Comparison of ENCODE assay signal across 30 cellular contexts in genomic region chr3:49456417-49456816, GRCh38. TPM values are rescaled to one million over a fixed set of nuclear protein-coding genes. Genes with fewer than 3 reads are reported as not detected.
DNase-seq lines count a peak whose midpoint lies in the region; ATAC-seq and TF ChIP-seq lines count a peak whose summit lies in the region.
"Had no signal": no experiment of that assay in that cellular context is flagged by ENCODE, and none has a peak within 500 bp of the region (broad histone marks: within the 10 kb centered on the region; RNA-seq: fewer than 3 reads in every experiment).

No MANE protein-coding gene starts in this region.

- ATAC-seq in psoas muscle = no peak
- ATAC-seq: activated T-cell treated with anti-CD3 and anti-CD28 coated beads, Interleukin-2, amount 50 U/mL, for 72 hours; foreskin keratinocyte; GM23338; heart right ventricle; left cardiac atrium; Right ventricle myocardium inferior; stimulated activated memory B cell treated with anti-CD40 and anti-IgM and Interleukin-4, amounts not matched to agents 10 μg/mL and 1 μg/mL and 100 μg/mL, for 72 hours; upper lobe of right lung had no signal

- TF ChIP-seq CTCF in fibroblast of the aortic adventitia (IDR thresholded peaks at IDR 0.05; ENCODE audit: insufficient read depth, low read length) (no peak), A673 (conservative IDR thresholded peaks at IDR 0.05; ENCODE audit: low read depth, low read length) (no peak), psoas muscle (IDR thresholded peaks at IDR 0.05) (no peak)

- CTCF ChIA-PET in A673 (lab: Charles Lee) = interaction anchor here (0.6 kb wide), 1 partner anchor 14 kb away, joined by 3 read pairs; the partner anchor contains the start of gene DAG1

- BruUV-seq in A673 (replicated peaks; lab: Mats Ljungman, UMichigan) = no TSS peak

- H3K4me3 ChIP-seq in fibroblast of the aortic adventitia (ENCODE audit: low read depth, low read length) = no peak overlapping the region
- no peak overlapping the region for H3K4me3 ChIP-seq in A673 (ENCODE audit: low read depth, low read length, poor library complexity, severe bottlenecking)
- H3K4me3 ChIP-seq in psoas muscle = no peak overlapping the region
- H3K4me3 ChIP-seq: GM23338, heart right ventricle, sigmoid colon, upper lobe of right lung had no signal

- POLR2A ChIA-PET in A673 (lab: Charles Lee; ENCODE audit: low non-redundant PET) = no interaction called here

- H3K27me3 ChIP-seq in A673 (replicated peaks; ENCODE audit: insufficient read depth, low read depth, low read length, poor library complexity) (no peaks in the 10 kb centered on the region), psoas muscle (ENCODE audit: insufficient read depth in 3 of 3, low read length in 2 of 3) (no peaks in the 10 kb centered on the region)
- H3K27me3 ChIP-seq: foreskin keratinocyte, heart right ventricle, neutrophil, sigmoid colon, upper lobe of right lung had no signal

- WGBS in psoas muscle, 3 donors = 78 to 86% (median 80%) methylated on average over 2 of the region's 2 CpGs

- intact Hi-C loops in A673 (cut with micrococcal nuclease; ENCODE audit: unreplicated experiment) = no loop called here
- intact Hi-C loops in psoas muscle (cut with DNase I) = no loop called here

- no peaks in the 10 kb centered on the region for H3K9me3 ChIP-seq in A673 (ENCODE audit: low read depth, low read length, poor library complexity, severe bottlenecking)
- H3K9me3 ChIP-seq in psoas muscle = no peaks in the 10 kb centered on the region
- H3K9me3 ChIP-seq: heart right ventricle, neutrophil, sigmoid colon, upper lobe of right lung had no signal

- H3K36me3 ChIP-seq in A673 (ENCODE audit: insufficient read depth, low read length, poor library complexity, severe bottlenecking) (no peaks in the 10 kb centered on the region), psoas muscle (ENCODE audit: insufficient read depth in 1 of 2, low read depth in 1 of 2) (no peaks in the 10 kb centered on the region)
- H3K36me3 ChIP-seq: heart right ventricle, neutrophil, sigmoid colon, upper lobe of right lung had no signal

- in situ Hi-C loops in ACHN (cut with HindIII; ENCODE audit: low pct_ligation_motif_present, low pct_unique_long_range_greater_than_20kb, low sequenced_read_pairs) = no loop called here

- DNase-seq in ACHN (peak; percentile 39), HCEC 1CT (peak; percentile 16), RPMI7951 (ENCODE audit: low read depth) (peak; percentile 24), fibroblast of the aortic adventitia (ENCODE audit: low read depth) (peak; percentile 56), Ammon's horn (ENCODE audit: low spot score) (no peak), activated gamma-delta T cell (lab: John Stamatoyannopoulos, UW) (no peak), A673 (ENCODE audit: low spot score) (no peak), psoas muscle (no peak)
- DNase-seq: activated CD4-positive, alpha-beta T cell treated with anti-CD3 and anti-CD28 coated beads for 48 hours; activated naive CD4-positive, alpha-beta T cell treated with Interleukin-2 at 50 U/mL for 16 hours; activated T-cell treated with anti-CD3 and anti-CD28 coated beads, Interleukin-2, amount 50 U/mL, for 72 hours; effector memory CD4-positive, alpha-beta T cell; heart right ventricle; left cardiac atrium; mesenchymal stem cell; MM.1S; NCI-H1417; NCI-H2029 treated with DMSO at 0.1 percent for 48 hours; NCI-H2227 treated with DMSO at 0.1 percent for 48 hours; NCI-H748 treated with DMSO at 0.1 percent for 48 hours; sigmoid colon; stimulated activated CD4-positive, alpha-beta T cell treated with anti-CD3 and anti-CD28 coated beads, Interleukin-4, amount 100 ng/mL, for 4 hours; substantia nigra; upper lobe of right lung had no signal

- no peak overlapping the region for H3K27ac ChIP-seq in A673 (ENCODE audit: low read depth, low read length, poor library complexity, severe bottlenecking)
- no peak overlapping the region for H3K27ac ChIP-seq in psoas muscle
- H3K27ac ChIP-seq: foreskin keratinocyte, neutrophil, sigmoid colon, upper lobe of right lung, VCaP had no signal

- H3K4me1 ChIP-seq in A673 (ENCODE audit: insufficient read depth, low read length, poor library complexity, severe bottlenecking) = no peaks in the 10 kb centered on the region
- peaks cover 15% of the 10 kb centered on the region for H3K4me1 ChIP-seq in psoas muscle

RNA-seq across cellular contexts. Expression of gene DAG1, which starts 13.7 kb away (rescaled TPM):
- 75.7 and 88.6 TPM in 2 replicates for total RNA-seq in RPMI7951 (2014; rRNA removed; shearing (Covaris generic))
- total RNA-seq in fibroblast of the aortic adventitia (ENCODE audit: low replicate concordance) (34.1 and 63.4 TPM in 2 replicates), A673 (2021) (36.5 and 36.8 TPM in 2 replicates), psoas muscle (100 to 1,000 TPM in 3 of 4 donors, 10 to 100 TPM in 1; 67.6 to 159 (median 139) TPM)
- 10 to 100 TPM; 35.1 to 73.2 (median 42.1) TPM for polyA plus RNA-seq in psoas muscle

RNA-seq across cellular contexts. Expression of gene NICN1, which starts 27.3 kb away (rescaled TPM):
- total RNA-seq in RPMI7951 (2014; rRNA removed; shearing (Covaris generic)) = 2.4 and 4.2 TPM in 2 replicates
- total RNA-seq in fibroblast of the aortic adventitia (ENCODE audit: low replicate concordance) (2.8 and 6.0 TPM in 2 replicates), A673 (2021) (2.9 and 6.8 TPM in 2 replicates), psoas muscle (10 to 100 TPM in 1 of 4 donors, 1 to 10 TPM in 3; 4.6 to 12.3 (median 7.4) TPM)
- 10 to 100 TPM in 2 of 3 donors, 1 to 10 TPM in 1; 4.0 to 11.2 (median 10.2) TPM for polyA plus RNA-seq in psoas muscle

RNA-seq across cellular contexts. Expression of gene AMT, which starts 34.1 kb away (rescaled TPM):
- 1.5 TPM in 1 of 2 replicates, not detected in the other for total RNA-seq in RPMI7951 (2014; rRNA removed; shearing (Covaris generic))
- total RNA-seq in fibroblast of the aortic adventitia (ENCODE audit: low replicate concordance) (0.63 and 3.3 TPM in 2 replicates), A673 (2021) (1.3 and 2.1 TPM in 2 replicates), psoas muscle (1 to 10 TPM; 1.7 to 5.3 (median 2.4) TPM)
- 1 to 10 TPM in 2 of 3 donors, under 1 TPM in 1; 0.80 to 1.0 (median 1.0) TPM for polyA plus RNA-seq in psoas muscle

RNA-seq across cellular contexts. Expression of gene TCTA, which starts 44.2 kb away (rescaled TPM):
- total RNA-seq in RPMI7951 (2014; rRNA removed; shearing (Covaris generic)) = 22.9 and 24.3 TPM in 2 replicates
- total RNA-seq in fibroblast of the aortic adventitia (ENCODE audit: low replicate concordance) (22.7 and 27.8 TPM in 2 replicates), A673 (2021) (11.6 and 12.0 TPM in 2 replicates), psoas muscle (10 to 100 TPM; 11.4 to 23.4 (median 16.7) TPM)
- polyA plus RNA-seq in psoas muscle = 10 to 100 TPM; 13.8 to 46.1 (median 18.1) TPM

RNA-seq across cellular contexts. Expression of gene RHOA, which starts 44.6 kb away (rescaled TPM):
- total RNA-seq in RPMI7951 (2014; rRNA removed; shearing (Covaris generic)) = 627 and 650 TPM in 2 replicates
- 643 and 840 TPM in 2 replicates for total RNA-seq in fibroblast of the aortic adventitia (ENCODE audit: low replicate concordance)
- 194 and 198 TPM in 2 replicates for total RNA-seq in A673 (2021)
- total RNA-seq in psoas muscle = 100 to 1,000 TPM; 251 to 334 (median 271) TPM
- polyA plus RNA-seq in psoas muscle = 100 to 1,000 TPM; 179 to 341 (median 287) TPM

Comparison
In these comparisons a context has a peak if more than half of its experiments do, and no peak if none do; other contexts are left out.
1. DNase-seq: peak in ACHN (single experiment), HCEC 1CT (single experiment), RPMI7951 (single experiment) and fibroblast of the aortic adventitia (single experiment); none in Ammon's horn (single experiment), activated gamma-delta T cell (single experiment), A673 (single experiment) and psoas muscle (0 of 2).